ENCODE assay signal across 11 cellular contexts in the genomic region with DNA sequence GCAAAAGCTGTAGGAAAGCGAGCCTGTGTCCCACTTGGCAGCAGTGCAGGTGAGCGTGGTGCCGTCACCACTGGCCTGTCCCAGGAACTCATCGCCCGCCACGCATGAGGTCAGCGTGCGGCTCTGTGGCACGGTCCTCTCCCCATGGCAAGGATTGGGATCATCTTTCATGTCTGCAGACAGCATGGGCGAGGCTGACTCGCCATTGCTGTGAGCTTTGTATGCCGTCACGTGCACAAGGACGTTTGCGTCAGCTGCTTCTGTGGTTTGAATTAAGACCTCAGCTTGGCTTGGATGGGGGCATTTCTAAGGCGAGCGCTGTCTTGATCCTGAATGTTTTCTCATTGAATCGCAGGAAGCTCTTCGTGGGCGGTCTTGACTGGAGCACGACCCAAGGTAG. TPM values are rescaled to one million over a fixed set of nuclear protein-coding genes. Genes with fewer than 3 reads are reported as not detected.
DNase-seq lines count a peak whose midpoint lies in the region; ATAC-seq and TF ChIP-seq lines count a peak whose summit lies in the region.
"Had no signal": no experiment of that assay in that cellular context is flagged by ENCODE, and none has a peak within 500 bp of the region (broad histone marks: within the 10 kb centered on the region; RNA-seq: fewer than 3 reads in every experiment).

No MANE protein-coding gene starts in this region.

- H3K4me1 Mint-ChIP-seq in H9 (peaks cover 35 to 38% of the 10 kb centered on the region in 2 experiments), osteocyte (ENCODE audit: unreplicated experiment) (peaks cover 40% of the 10 kb centered on the region)
- peaks cover 35 to 39% of the 10 kb centered on the region in 2 donors for H3K4me1 Mint-ChIP-seq in effector memory CD8-positive, alpha-beta T cell (ENCODE audit: low read depth in 2 of 2)

- no peaks in the 10 kb centered on the region; the same call in 1 of the 2 replicates for H3K4me1 ChIP-seq in H9 (ENCODE audit: insufficient read depth, low read length)

- no peak overlapping the region for H3K27ac ChIP-seq in H9 (ENCODE audit: insufficient read length, low read depth, low read length)

- H3K9me3 ChIP-seq in H9 (ENCODE audit: control insufficient read depth, low read depth, low read length): no peaks in the 10 kb centered on the region
- H3K9me3 ChIP-seq: right atrium auricular region had no signal

- no peaks in the 10 kb centered on the region for H3K23me2 ChIP-seq in H9 (ENCODE audit: insufficient read length, low read depth, low read length, poor library complexity, severe bottlenecking)

- no peak overlapping the region for H3K18ac ChIP-seq in H9 (ENCODE audit: insufficient read length, low read depth, low read length)

- H3K9me3 Mint-ChIP-seq in H9 (peaks cover 0 to 2% of the 10 kb centered on the region in 2 experiments; a peak in 1 of 5 replicates), osteocyte (ENCODE audit: unreplicated experiment) (no peaks in the 10 kb centered on the region)
- no peaks in the 10 kb centered on the region for H3K9me3 Mint-ChIP-seq in effector memory CD8-positive, alpha-beta T cell
- H3K9me3 Mint-ChIP-seq: activated naive CD4-positive, alpha-beta T cell treated with anti-CD3 and anti-CD28 coated beads, Interleukin-2, amount 50 U/mL, for 72 hours; IgD-negative memory B cell; T-helper 2 cell treated with Interferon-gamma antibody and Interleukin-4, amounts not matched to agents 5 μg/mL and 100 μg/mL, for 36 hours had no signal

- H3K27me3 Mint-ChIP-seq in H9 (ENCODE audit: low read depth): no peaks in the 10 kb centered on the region
- no peaks in the 10 kb centered on the region for H3K27me3 Mint-ChIP-seq in effector memory CD8-positive, alpha-beta T cell
- H3K27me3 Mint-ChIP-seq in osteocyte (ENCODE audit: unreplicated experiment): no peaks in the 10 kb centered on the region
- H3K27me3 Mint-ChIP-seq: IgD-negative memory B cell had no signal

- no peak overlapping the region for H3K14ac ChIP-seq in H9 (ENCODE audit: insufficient read depth, low read length)

- H3K4me3 Mint-ChIP-seq in H9 (peak overlapping the region; percentile 7 to 57; a peak in 2 of 5 replicates), osteocyte (ENCODE audit: unreplicated experiment) (no peak overlapping the region)
- H3K4me3 Mint-ChIP-seq in effector memory CD8-positive, alpha-beta T cell: peak overlapping the region; percentile 12 to 45
- H3K4me3 Mint-ChIP-seq: T-helper 2 cell treated with Interferon-gamma antibody and Interleukin-4, amounts not matched to agents 5 μg/mL and 100 μg/mL, for 36 hours had no signal

- H3K4ac ChIP-seq in H9 (ENCODE audit: low read depth, low read length): no peak overlapping the region

- H3K79me1 ChIP-seq in H9 (ENCODE audit: insufficient read depth, low read depth, low read length, poor library complexity, severe bottlenecking): peaks cover 8% of the 10 kb centered on the region

- H3K27ac Mint-ChIP-seq in H9 (peak overlapping the region; percentile 63 to 94 (median 94); a peak in 5 of 7 replicates), osteocyte (ENCODE audit: unreplicated experiment) (peak overlapping the region; percentile 69)
- H3K27ac Mint-ChIP-seq in effector memory CD8-positive, alpha-beta T cell: peak overlapping the region in 1 of 2 donors; percentile 32
- H3K27ac Mint-ChIP-seq: T-helper 2 cell treated with Interferon-gamma antibody and Interleukin-4, amounts not matched to agents 5 μg/mL and 100 μg/mL, for 36 hours had no signal

- TF ChIP-seq CTCF in H9 (conservative IDR thresholded peaks at IDR 0.05) (no peak), osteocyte (IDR thresholded peaks at IDR 0.05) (no peak)

- no peak overlapping the region for H2BK120ac ChIP-seq in H9 (ENCODE audit: low read depth, low read length, poor library complexity, severe bottlenecking)

- no peak overlapping the region for H2BK12ac ChIP-seq in H9 (ENCODE audit: insufficient read length, low read depth, low read length)

- H4K5ac ChIP-seq in H9 (ENCODE audit: insufficient read length, low read depth, low read length): no peak overlapping the region

- no peak overlapping the region for H2AK5ac ChIP-seq in H9 (ENCODE audit: insufficient read length, low read length)

- H4K20me1 ChIP-seq in H9 (ENCODE audit: control insufficient read depth, insufficient read depth, insufficient read length): peaks cover 2% of the 10 kb centered on the region

- DNase-seq in H9: no peak
- DNase-seq in effector memory CD8-positive, alpha-beta T cell: no peak
- DNase-seq in osteocyte (ENCODE audit: extremely low spot score, unreplicated experiment): no peak
- no peak for DNase-seq in HuH-7 (ENCODE audit: low spot score)
- DNase-seq in NCI-H2107 treated with DMSO at 0.1 percent for 48 hours (lab: John Stamatoyannopoulos, UW; ENCODE audit: unreplicated experiment): no peak
- DNase-seq: NCI-H524 treated with DMSO at 0.1 percent for 48 hours had no signal

- ATAC-seq in effector memory CD8-positive, alpha-beta T cell (replicated peaks): no peak
- ATAC-seq in HG03196 (IDR thresholded peaks at IDR 0.05; ENCODE audit: unreplicated experiment): no peak
- ATAC-seq: activated naive CD4-positive, alpha-beta T cell treated with anti-CD3 and anti-CD28 coated beads, Interleukin-2, amount 50 U/mL, for 72 hours had no signal

- H2BK20ac ChIP-seq in H9 (ENCODE audit: low read depth, low read length, poor library complexity, severe bottlenecking): no peak overlapping the region

- H3K23ac ChIP-seq in H9 (ENCODE audit: insufficient read length, low read depth, low read length): no peak overlapping the region

- peaks cover 19 to 72% (median 55%) of the 10 kb centered on the region in 3 experiments for H3K36me3 Mint-ChIP-seq in H9 (ENCODE audit: insufficient read depth in 1 of 3, low read depth in 3 of 3)
- peaks cover 80% of the 10 kb centered on the region for H3K36me3 Mint-ChIP-seq in effector memory CD8-positive, alpha-beta T cell (ENCODE audit: insufficient read depth)
- peaks cover 15% of the 10 kb centered on the region for H3K36me3 Mint-ChIP-seq in osteocyte (ENCODE audit: unreplicated experiment)
- H3K36me3 Mint-ChIP-seq: IgD-negative memory B cell had no signal

- H2AFZ ChIP-seq in H9 (ENCODE audit: low read length): no peak overlapping the region

- H4K8ac ChIP-seq in H9 (replicated peaks; ENCODE audit: insufficient read length, low read depth, low read length): no peak overlapping the region

- no CpG with 5 or more reads among the region's 21 CpGs for WGBS in H9 (ENCODE audit: extremely low coverage, insufficient read length, low lambda C conversion rate)

- no peak overlapping the region for H4K91ac ChIP-seq in H9 (ENCODE audit: insufficient read length, low read depth, low read length)

- no peaks in the 10 kb centered on the region for H3K27me3 ChIP-seq in H9 (ENCODE audit: insufficient read depth, low read length)
- H3K27me3 ChIP-seq: right atrium auricular region had no signal

- H3K4me2 ChIP-seq in H9 (ENCODE audit: insufficient read depth, insufficient read length, low read length): no peak overlapping the region

- no peak overlapping the region for H3K9ac ChIP-seq in H9 (ENCODE audit: extremely low read depth, insufficient read length, low read length)

- H2BK5ac ChIP-seq in H9 (ENCODE audit: insufficient read length, low read length): no peak overlapping the region

- no peak overlapping the region for H2BK15ac ChIP-seq in H9 (ENCODE audit: low read depth, low read length)

- H3K56ac ChIP-seq in H9 (ENCODE audit: insufficient read length, low read depth, low read length): no peak overlapping the region

- peaks cover 50% of the 10 kb centered on the region; the same call in 1 of the 2 replicates for H3K79me2 ChIP-seq in H9 (ENCODE audit: insufficient read depth, low read length)

- no peak overlapping the region for H3T11ph ChIP-seq in H9 (ENCODE audit: low read length)

RNA-seq across cellular contexts. Expression of a gene that starts 9.8 kb away (rescaled TPM):
- total RNA-seq in H9 (2021): 255 and 265 TPM in 2 replicates
- total RNA-seq in osteocyte: 91.0 and 101 TPM in 2 replicates

RNA-seq across cellular contexts. Expression of a gene that starts 15.8 kb away (rescaled TPM):
- 26.6 and 27.4 TPM in 2 replicates for total RNA-seq in H9 (2021)
- 31.2 and 35.3 TPM in 2 replicates for total RNA-seq in osteocyte

RNA-seq across cellular contexts. Expression of a gene that starts 21.1 kb away (rescaled TPM):
- total RNA-seq in H9 (2021) (1,628 and 1,677 TPM in 2 replicates), osteocyte (932 and 969 TPM in 2 replicates)

RNA-seq across cellular contexts. Expression of a gene that starts 32.8 kb away (rescaled TPM):
- total RNA-seq in H9 (2021): 0.68 and 2.0 TPM in 2 replicates
- total RNA-seq in osteocyte: 1.2 and 1.5 TPM in 2 replicates

RNA-seq across cellular contexts. Expression of a gene that starts 33.4 kb away (rescaled TPM):
- total RNA-seq in H9 (2021) (83.7 and 83.9 TPM in 2 replicates), osteocyte (71.7 and 74.4 TPM in 2 replicates)
